Comparison of ENCODE assay signal across 10 cellular contexts in genomic region chr19:7921955-7922840, GRCh38. TPM values are rescaled to one million over a fixed set of nuclear protein-coding genes. Genes with fewer than 3 reads are reported as not detected.
A peak's percentile ranks its signal among the peaks of the same experiment; 100 is the strongest.
DNase-seq lines count a peak whose midpoint lies in the region; ATAC-seq, FAIRE-seq and TF ChIP-seq lines count a peak whose summit lies in the region.
"Had no signal": no experiment of that assay in that cellular context is flagged by ENCODE, and none has a peak within 500 bp of the region (broad histone marks: within the 10 kb centered on the region; RNA-seq: fewer than 3 reads in every experiment).

No MANE protein-coding gene starts in this region.

- no peaks in the 10 kb centered on the region for H3K79me2 ChIP-seq in GM23338 (replicated peaks; ENCODE audit: insufficient read depth)

- H4K20me1 ChIP-seq in GM23338 (replicated peaks; ENCODE audit: insufficient read depth), result peaks cover 9% of the 10 kb centered on the region; the same call in 1 of the 2 replicates

- H3K27ac ChIP-seq in GM23338 (ENCODE audit: low read depth) (no peak overlapping the region), right lobe of liver (no peak overlapping the region), stomach (peak overlapping the region in 3 of 5 donors; percentile 89 to 94 (median 94))

- peaks cover 33% of the 10 kb centered on the region for H3F3A ChIP-seq in GM23338 (replicated peaks; ENCODE audit: low read depth)

- WGBS in right lobe of liver (ENCODE audit: insufficient coverage, low coverage, low lambda C conversion rate, missing lambda C conversion rate), result no CpG with 5 or more reads among the region's 31 CpGs
- WGBS in stomach, 5 donors, result 85 to 94% (median 91%) methylated on average over 13 to 31 of the region's 31 CpGs

- H3K27me3 ChIP-seq in GM23338 (ENCODE audit: insufficient read depth), result peaks cover 21% of the 10 kb centered on the region
- H3K27me3 ChIP-seq in right lobe of liver, result no peaks in the 10 kb centered on the region
- H3K27me3 ChIP-seq in stomach, result peaks cover 5 to 39% (median 31%) of the 10 kb centered on the region in 3 donors
- H3K27me3 ChIP-seq in MG63, result peaks cover 6% of the 10 kb centered on the region

- H3K36me3 Mint-ChIP-seq in GM23338 (ENCODE audit: low read depth), result peaks cover 14% of the 10 kb centered on the region; the same call in 1 of the 3 replicates
- H3K36me3 Mint-ChIP-seq in activated T-helper 1 cell treated with anti-CD3 and anti-CD28 coated beads, Interleukin-12 subunit alpha, Interleukin-12 subunit beta, Interleukin-2, Interleukin-4 antibody, amounts not matched to agents 30 ng/mL and 10 ng/mL and 1 ng/mL, durations not matched to agents 14 hours and 24 hours and 36 hours (ENCODE audit: low read depth), result peaks cover 5% of the 10 kb centered on the region

- TF ChIP-seq EP300 in stomach (IDR thresholded peaks at IDR 0.05), result no peak

- no peaks in the 10 kb centered on the region for H3K9me3 Mint-ChIP-seq in GM23338
- no peaks in the 10 kb centered on the region for H3K9me3 Mint-ChIP-seq in activated T-helper 1 cell treated with anti-CD3 and anti-CD28 coated beads, Interleukin-12 subunit alpha, Interleukin-12 subunit beta, Interleukin-2, Interleukin-4 antibody, amounts not matched to agents 30 ng/mL and 10 ng/mL and 1 ng/mL, durations not matched to agents 14 hours and 24 hours and 36 hours
- H3K9me3 Mint-ChIP-seq: activated naive CD4-positive, alpha-beta T cell treated with anti-CD3 and anti-CD28 coated beads for 36 hours had no signal

- H3K27me3 Mint-ChIP-seq in GM23338 (ENCODE audit: insufficient read depth, low read depth, poor library complexity), result peaks cover 37% of the 10 kb centered on the region
- peaks cover 12% of the 10 kb centered on the region for H3K27me3 Mint-ChIP-seq in activated T-helper 1 cell treated with anti-CD3 and anti-CD28 coated beads, Interleukin-12 subunit alpha, Interleukin-12 subunit beta, Interleukin-2, Interleukin-4 antibody, amounts not matched to agents 30 ng/mL and 10 ng/mL and 1 ng/mL, durations not matched to agents 14 hours and 24 hours and 36 hours (ENCODE audit: insufficient read depth)

- H3K4me1 ChIP-seq in GM23338 (ENCODE audit: insufficient read depth), result peaks cover 4% of the 10 kb centered on the region; the same call in 1 of the 2 replicates
- peaks cover 0 to 32% (median 15%) of the 10 kb centered on the region in 4 donors for H3K4me1 ChIP-seq in right lobe of liver
- H3K4me1 ChIP-seq in stomach, result peaks cover 57 to 89% (median 72%) of the 10 kb centered on the region in 4 donors

- H3K4me3 Mint-ChIP-seq in GM23338, result peak overlapping the region; percentile 21; the same call in 1 of the 3 replicates
- peak overlapping the region; percentile 86 for H3K4me3 Mint-ChIP-seq in activated T-helper 1 cell treated with anti-CD3 and anti-CD28 coated beads, Interleukin-12 subunit alpha, Interleukin-12 subunit beta, Interleukin-2, Interleukin-4 antibody, amounts not matched to agents 30 ng/mL and 10 ng/mL and 1 ng/mL, durations not matched to agents 14 hours and 24 hours and 36 hours

- peaks cover 13% of the 10 kb centered on the region; the same call in 2 of the 3 replicates for H3K4me1 Mint-ChIP-seq in GM23338
- H3K4me1 Mint-ChIP-seq in activated T-helper 1 cell treated with anti-CD3 and anti-CD28 coated beads, Interleukin-12 subunit alpha, Interleukin-12 subunit beta, Interleukin-2, Interleukin-4 antibody, amounts not matched to agents 30 ng/mL and 10 ng/mL and 1 ng/mL, durations not matched to agents 14 hours and 24 hours and 36 hours (ENCODE audit: low read depth), result peaks cover 26% of the 10 kb centered on the region

- no peak for FAIRE-seq in GM19239 (lab: Jason Lieb, UNC)

- H2AFZ ChIP-seq in GM23338, result no peak overlapping the region

- no peak for ATAC-seq in GM23338
- no peak for ATAC-seq in right lobe of liver
- ATAC-seq in GM18907 (IDR thresholded peaks at IDR 0.05; ENCODE audit: unreplicated experiment), result no peak

- H3K9me2 ChIP-seq in GM23338 (ENCODE audit: insufficient read depth), result no peaks in the 10 kb centered on the region

- DNase-seq in GM23338 (ENCODE audit: low spot score), result no peak
- DNase-seq in activated T-helper 1 cell treated with anti-CD3 and anti-CD28 coated beads, Interleukin-12 subunit alpha, Interleukin-12 subunit beta, Interleukin-2, Interleukin-4 antibody, amounts not matched to agents 30 ng/mL and 10 ng/mL and 1 ng/mL, durations not matched to agents 14 hours and 24 hours and 36 hours (ENCODE audit: low spot score), result no peak
- DNase-seq in right lobe of liver, result peak; percentile 32 to 62 (median 51)
- no peak for DNase-seq in stomach
- no peak for DNase-seq in GM19239 (ENCODE audit: insufficient read length, low spot score)
- DNase-seq in MG63, result no peak
- DNase-seq: activated naive CD4-positive, alpha-beta T cell treated with anti-CD3 and anti-CD28 coated beads for 36 hours; NCI-H187; WERI-Rb-1 had no signal

- no peak overlapping the region for H3K4me2 ChIP-seq in GM23338

- intact Hi-C loops in activated T-helper 1 cell treated with anti-CD3 and anti-CD28 coated beads, Interleukin-12 subunit alpha, Interleukin-12 subunit beta, Interleukin-2, Interleukin-4 antibody, amounts not matched to agents 30 ng/mL and 10 ng/mL and 1 ng/mL, durations not matched to agents 14 hours and 24 hours and 36 hours (cut with micrococcal nuclease), result loop anchor here (2.0 kb wide), 1 partner anchor 725 kb away; no protein-coding TSS in a partner anchor
- intact Hi-C loops in right lobe of liver (cut with DNase I), result no loop called here
- intact Hi-C loops in stomach (cut with DNase I; ENCODE audit: low total_unique reads), result loop anchor here (10.0 kb wide), 1 partner anchor 67 kb away; no protein-coding TSS in a partner anchor

- peak; percentile 31 to 34; a peak in 2 of 4 replicates for TF ChIP-seq CTCF in GM23338 (conservative IDR thresholded peaks at IDR 0.05; ENCODE audit: low read depth in 2 of 2)
- no peak for TF ChIP-seq CTCF in right lobe of liver (IDR thresholded peaks at IDR 0.05)
- no peak for TF ChIP-seq CTCF in stomach (IDR thresholded peaks at IDR 0.05)

- H3K36me3 ChIP-seq in GM23338 (ENCODE audit: insufficient read depth) (no peaks in the 10 kb centered on the region), right lobe of liver (peaks cover 0 to 8% (median 0%) of the 10 kb centered on the region in 4 donors), stomach (peaks cover 13 to 20% (median 17%) of the 10 kb centered on the region in 4 donors), MG63 (peaks cover 27% of the 10 kb centered on the region)

- H3K4me3 ChIP-seq in GM23338, result no peak overlapping the region
- no peak overlapping the region for H3K4me3 ChIP-seq in right lobe of liver
- peak overlapping the region in 2 of 4 donors; percentile 69 to 79 for H3K4me3 ChIP-seq in stomach
- no peak overlapping the region for H3K4me3 ChIP-seq in MG63

- H3K9me3 ChIP-seq in right lobe of liver (no peaks in the 10 kb centered on the region), stomach (no peaks in the 10 kb centered on the region), MG63 (no peaks in the 10 kb centered on the region)

- no peak for TF ChIP-seq POLR2A in right lobe of liver (IDR thresholded peaks at IDR 0.05)
- no peak for TF ChIP-seq POLR2A in stomach (IDR thresholded peaks at IDR 0.05)

- no peak overlapping the region for H3K27ac Mint-ChIP-seq in GM23338
- no peak overlapping the region for H3K27ac Mint-ChIP-seq in activated T-helper 1 cell treated with anti-CD3 and anti-CD28 coated beads, Interleukin-12 subunit alpha, Interleukin-12 subunit beta, Interleukin-2, Interleukin-4 antibody, amounts not matched to agents 30 ng/mL and 10 ng/mL and 1 ng/mL, durations not matched to agents 14 hours and 24 hours and 36 hours
- H3K27ac Mint-ChIP-seq: activated naive CD4-positive, alpha-beta T cell treated with anti-CD3 and anti-CD28 coated beads for 36 hours had no signal

RNA-seq across cellular contexts. Expression of gene SNAPC2, which starts 2.1 kb away (rescaled TPM):
- 17.2 and 25.1 TPM in 2 replicates for total RNA-seq in GM23338 (2014; rRNA removed; shearing (Covaris generic))
- polyA plus RNA-seq in GM23338 (2016; fragmentation: Nextera tagmentation; extraction: Ambion mirVana) (16.4 and 17.1 TPM in 2 replicates), stomach (10 to 100 TPM; 15.0 to 22.8 (median 17.7) TPM)
- total RNA-seq in activated T-helper 1 cell treated with anti-CD3 and anti-CD28 coated beads, Interleukin-12 subunit alpha, Interleukin-12 subunit beta, Interleukin-2, Interleukin-4 antibody, amounts not matched to agents 30 ng/mL and 10 ng/mL and 1 ng/mL, durations not matched to agents 14 hours and 24 hours and 36 hours, result 21.3 and 22.4 TPM in 2 replicates
- total RNA-seq in right lobe of liver (1 to 10 TPM; 3.5 to 7.8 (median 5.2) TPM), stomach (10 to 100 TPM in 3 of 5 donors, 1 to 10 TPM in 2; 2.3 to 18.3 (median 12.2) TPM)
- total RNA-seq in MG63 (2014; rRNA removed; shearing (Covaris generic); ENCODE audit: low replicate concordance), result 39.9 and 45.1 TPM in 2 replicates

RNA-seq across cellular contexts. Expression of gene CTXN1, which starts 3.7 kb away (rescaled TPM):
- total RNA-seq in GM23338 (2014; rRNA removed; shearing (Covaris generic)), result 52.4 and 53.1 TPM in 2 replicates
- polyA plus RNA-seq in GM23338 (2016; fragmentation: Nextera tagmentation; extraction: Ambion mirVana) (22.3 and 22.5 TPM in 2 replicates), stomach (1 to 10 TPM in 2 of 3 donors, under 1 TPM in 1; 0.92 to 7.7 (median 1.2) TPM)
- 1.9 and 2.6 TPM in 2 replicates for total RNA-seq in activated T-helper 1 cell treated with anti-CD3 and anti-CD28 coated beads, Interleukin-12 subunit alpha, Interleukin-12 subunit beta, Interleukin-2, Interleukin-4 antibody, amounts not matched to agents 30 ng/mL and 10 ng/mL and 1 ng/mL, durations not matched to agents 14 hours and 24 hours and 36 hours
- total RNA-seq in right lobe of liver (under 1 TPM in 2 of 6 experiments, not detected in 4; 0.18 to 0.49 TPM), stomach (10 to 100 TPM in 1 of 5 donors, 1 to 10 TPM in 3, not detected in 1; 1.3 to 58.5 (median 3.8) TPM)
- 8.5 and 16.2 TPM in 2 replicates for total RNA-seq in MG63 (2014; rRNA removed; shearing (Covaris generic); ENCODE audit: low replicate concordance)

RNA-seq across cellular contexts. Expression of gene TGFBR3L, which starts 7.6 kb away (rescaled TPM):
- total RNA-seq in GM23338 (2014; rRNA removed; shearing (Covaris generic)), result 1.7 and 5.6 TPM in 2 replicates
- polyA plus RNA-seq in GM23338 (2016; fragmentation: Nextera tagmentation; extraction: Ambion mirVana) (6.2 and 7.0 TPM in 2 replicates), stomach (1 to 10 TPM in 1 of 3 donors, not detected in 2; 1.5 TPM)
- 6.9 and 7.5 TPM in 2 replicates for total RNA-seq in activated T-helper 1 cell treated with anti-CD3 and anti-CD28 coated beads, Interleukin-12 subunit alpha, Interleukin-12 subunit beta, Interleukin-2, Interleukin-4 antibody, amounts not matched to agents 30 ng/mL and 10 ng/mL and 1 ng/mL, durations not matched to agents 14 hours and 24 hours and 36 hours
- total RNA-seq in right lobe of liver (1 to 10 TPM in 3 of 6 experiments, under 1 TPM in 3; 0.42 to 2.9 (median 1.3) TPM), stomach (not detected)
- total RNA-seq in MG63 (2014; rRNA removed; shearing (Covaris generic); ENCODE audit: low replicate concordance), result 0.46 TPM in 1 of 2 replicates, not detected in the other

RNA-seq across cellular contexts. Expression of gene MAP2K7, which starts 18.5 kb away (rescaled TPM):
- 22.6 and 23.2 TPM in 2 replicates for total RNA-seq in GM23338 (2014; rRNA removed; shearing (Covaris generic))
- 11.3 and 12.2 TPM in 2 replicates for polyA plus RNA-seq in GM23338 (2016; fragmentation: Nextera tagmentation; extraction: Ambion mirVana)
- 47.6 and 51.9 TPM in 2 replicates for total RNA-seq in activated T-helper 1 cell treated with anti-CD3 and anti-CD28 coated beads, Interleukin-12 subunit alpha, Interleukin-12 subunit beta, Interleukin-2, Interleukin-4 antibody, amounts not matched to agents 30 ng/mL and 10 ng/mL and 1 ng/mL, durations not matched to agents 14 hours and 24 hours and 36 hours
- total RNA-seq in right lobe of liver, result 10 to 100 TPM in 5 of 6 experiments, 1 to 10 TPM in 1; 9.7 to 22.1 (median 15.6) TPM
- 10 to 100 TPM in 4 of 5 donors, 1 to 10 TPM in 1; 4.1 to 52.2 (median 11.0) TPM for total RNA-seq in stomach
- 10 to 100 TPM; 13.5 to 27.5 (median 15.9) TPM for polyA plus RNA-seq in stomach
- total RNA-seq in MG63 (2014; rRNA removed; shearing (Covaris generic); ENCODE audit: low replicate concordance), result 21.2 and 38.6 TPM in 2 replicates

RNA-seq across cellular contexts. Expression of gene TIMM44, which starts 21.3 kb away (rescaled TPM):
- 121 and 125 TPM in 2 replicates for total RNA-seq in GM23338 (2014; rRNA removed; shearing (Covaris generic))
- polyA plus RNA-seq in GM23338 (2016; fragmentation: Nextera tagmentation; extraction: Ambion mirVana), result 128 and 131 TPM in 2 replicates
- 114 and 120 TPM in 2 replicates for total RNA-seq in activated T-helper 1 cell treated with anti-CD3 and anti-CD28 coated beads, Interleukin-12 subunit alpha, Interleukin-12 subunit beta, Interleukin-2, Interleukin-4 antibody, amounts not matched to agents 30 ng/mL and 10 ng/mL and 1 ng/mL, durations not matched to agents 14 hours and 24 hours and 36 hours
- total RNA-seq in right lobe of liver, result 10 to 100 TPM; 26.1 to 41.7 (median 36.9) TPM
- 100 to 1,000 TPM in 2 of 5 donors, 10 to 100 TPM in 3; 41.0 to 123 (median 88.1) TPM for total RNA-seq in stomach
- 10 to 100 TPM; 44.6 to 55.9 (median 49.4) TPM for polyA plus RNA-seq in stomach
- total RNA-seq in MG63 (2014; rRNA removed; shearing (Covaris generic); ENCODE audit: low replicate concordance), result 132 and 210 TPM in 2 replicates

Comparison
In these comparisons a context has a peak if more than half of its experiments do, and no peak if none do; other contexts are left out.
1. DNase-seq: peak in right lobe of liver (3 of 3); none in GM23338 (single experiment), activated T-helper 1 cell treated with anti-CD3 and anti-CD28 coated beads, Interleukin-12 subunit alpha, Interleukin-12 subunit beta, Interleukin-2, Interleukin-4 antibody, amounts not matched to agents 30 ng/mL and 10 ng/mL and 1 ng/mL, durations not matched to agents 14 hours and 24 hours and 36 hours (single experiment), stomach (single experiment), GM19239 (single experiment) and MG63 (single experiment).
2. H3K27ac ChIP-seq: peak in stomach (3 of 5); none in GM23338 (single experiment) and right lobe of liver (0 of 3).
3. CTCF ChIP-seq: peak in GM23338 (2 of 2); none in right lobe of liver (0 of 4) and stomach (0 of 7).
4. intact Hi-C loops: an anchor here in activated T-helper 1 cell treated with anti-CD3 and anti-CD28 coated beads, Interleukin-12 subunit alpha, Interleukin-12 subunit beta, Interleukin-2, Interleukin-4 antibody, amounts not matched to agents 30 ng/mL and 10 ng/mL and 1 ng/mL, durations not matched to agents 14 hours and 24 hours and 36 hours (2.0 kb wide) and stomach (10.0 kb wide); none called in right lobe of liver.